8 cellular contexts compared by ENCODE assay signal in genomic region chr19:19138110-19138981, GRCh38. TPM values are rescaled to one million over a fixed set of nuclear protein-coding genes. Genes with fewer than 3 reads are reported as not detected.
DNase-seq lines count a peak whose midpoint lies in the region; ATAC-seq and TF ChIP-seq lines count a peak whose summit lies in the region.

Gene TMEM161A (minus strand): TSS chr19:19138478. CDS start chr19:19138428, 50 bp downstream.

- no peak for TF ChIP-seq CTCF in CD4-positive, alpha-beta T cell (IDR thresholded peaks at IDR 0.05)
- no peak for TF ChIP-seq CTCF in right lobe of liver (IDR thresholded peaks at IDR 0.05)

- DNase-seq in CD4-positive, alpha-beta T cell: peak; percentile 90 to 96 (median 94)
- DNase-seq in HK-2 (ENCODE audit: unreplicated experiment) (peak; percentile 98), NCI-H82 treated with DMSO at 0.1 percent for 48 hours (lab: John Stamatoyannopoulos, UW; ENCODE audit: unreplicated experiment) (peak; percentile 98), right lobe of liver (peak; percentile 96 to 99 (median 99))
- DNase-seq in activated CD4-positive, alpha-beta T cell treated with anti-CD3 and anti-CD28 coated beads, Interleukin-2, amount 50 U/mL, for 48 hours: peak; percentile 96 to 98
- peak; percentile 98 for DNase-seq in stimulated activated CD4-positive, alpha-beta T cell treated with anti-CD3 and anti-CD28 coated beads, Interleukin-4, amount 100 ng/mL, for 24 hours

- H3K4me1 Mint-ChIP-seq in CD4-positive, alpha-beta T cell (ENCODE audit: low read depth): peaks cover 28% of the 10 kb centered on the region

- H3K9me3 Mint-ChIP-seq in CD4-positive, alpha-beta T cell: no peaks in the 10 kb centered on the region

- H3K27me3 ChIP-seq in CD4-positive, alpha-beta T cell (ENCODE audit: control insufficient read depth, insufficient read depth, low read length): no peaks in the 10 kb centered on the region
- H3K27me3 ChIP-seq in duodenal mucosa (ENCODE audit: control insufficient read depth in 1 of 2, insufficient read depth in 2 of 2, low read length in 2 of 2) (no peaks in the 10 kb centered on the region), right lobe of liver (no peaks in the 10 kb centered on the region)

- TF ChIP-seq POLR2A in right lobe of liver (IDR thresholded peaks at IDR 0.05): peak; percentile 63

- 3% methylated on average over 33 of the region's 42 CpGs for WGBS in right lobe of liver (ENCODE audit: insufficient coverage, low coverage, low lambda C conversion rate, missing lambda C conversion rate)

- peak within 1 kb of the TSS; percentile 95 for H3K4me3 Mint-ChIP-seq in CD4-positive, alpha-beta T cell

- POLR2A ChIA-PET in CD4-positive, alpha-beta T cell (lab: Charles Lee): interaction anchor here (0.7 kb wide), 1 partner anchor 548 kb away, joined by 3 read pairs; no protein-coding TSS in a partner anchor

- no peaks in the 10 kb centered on the region for H3K9me3 ChIP-seq in CD4-positive, alpha-beta T cell (ENCODE audit: control insufficient read depth, low read length)
- no peaks in the 10 kb centered on the region for H3K9me3 ChIP-seq in duodenal mucosa (ENCODE audit: control insufficient read depth in 1 of 2, low read length in 2 of 2)
- no peaks in the 10 kb centered on the region for H3K9me3 ChIP-seq in right lobe of liver

- intact Hi-C loops in CD4-positive, alpha-beta T cell (cut with DNase I, micrococcal nuclease): loop anchor here (1.0 to 5.0 kb wide), 5 partner anchors 54 to 501 kb away; partner anchors contain the start of genes SLC25A42 (in 2 of the 2), ARMC6 (in 1 of the 2), BORCS8 (in 1 of the 2) and KLHL26 (in 1 of the 2)
- intact Hi-C loops in right lobe of liver (cut with DNase I): no loop called here

- H3K27me3 Mint-ChIP-seq in CD4-positive, alpha-beta T cell: no peaks in the 10 kb centered on the region

- H3K36me3 ChIP-seq in duodenal mucosa (ENCODE audit: control insufficient read depth in 1 of 2, insufficient read depth in 2 of 2, low read length in 2 of 2) (no peaks in the 10 kb centered on the region), right lobe of liver (no peaks in the 10 kb centered on the region)

- H3K9ac ChIP-seq in duodenal mucosa (ENCODE audit: low read depth in 1 of 2, low read length in 2 of 2): peak within 1 kb of the TSS; percentile 98 to 99

- ATAC-seq in CD4-positive, alpha-beta T cell (ENCODE audit: poor library complexity): peak; percentile 99
- peak; percentile 99 for ATAC-seq in GM19452 (IDR thresholded peaks at IDR 0.05; ENCODE audit: unreplicated experiment)
- ATAC-seq in right lobe of liver: peak; percentile 97 to 98 (median 98)

- H3K27ac Mint-ChIP-seq in CD4-positive, alpha-beta T cell: peak within 1 kb of the TSS; percentile 65

- CTCF ChIA-PET in CD4-positive, alpha-beta T cell (lab: Charles Lee): no interaction called here

- H3K4me3 ChIP-seq in duodenal mucosa (ENCODE audit: low read depth in 1 of 2, low read length in 2 of 2) (peak within 1 kb of the TSS; percentile 93 to 97), right lobe of liver (peak within 1 kb of the TSS; percentile 68 to 77 (median 70))

- H3K4me1 ChIP-seq in duodenal mucosa (ENCODE audit: control insufficient read depth in 1 of 2, insufficient read depth in 2 of 2, low read length in 2 of 2) (peaks cover 10 to 12% of the 10 kb centered on the region in 2 donors), right lobe of liver (peaks cover 0 to 14% (median 3%) of the 10 kb centered on the region in 4 donors)

- no peaks in the 10 kb centered on the region for H3K36me3 Mint-ChIP-seq in CD4-positive, alpha-beta T cell (ENCODE audit: low read depth)

- H3K27ac ChIP-seq in CD4-positive, alpha-beta T cell (ENCODE audit: low read depth, low read length): no peak within 1 kb of the TSS
- H3K27ac ChIP-seq in duodenal mucosa (ENCODE audit: low read depth, low read length): no peak within 1 kb of the TSS
- H3K27ac ChIP-seq in right lobe of liver: peak within 1 kb of the TSS; percentile 49 to 74 (median 71)

RNA-seq across cellular contexts. Expression of gene TMEM161A, which starts in this region (rescaled TPM):
- 10 to 100 TPM in 1 of 2 experiments, 1 to 10 TPM in 1; 8.2 to 10.9 TPM for total RNA-seq in CD4-positive, alpha-beta T cell
- total RNA-seq in right lobe of liver: 10 to 100 TPM; 20.2 to 29.4 (median 22.2) TPM

Comparison
In these comparisons a context has a peak if more than half of its experiments do, and no peak if none do; other contexts are left out.
1. H3K27ac ChIP-seq: peak in right lobe of liver (3 of 3); none in CD4-positive, alpha-beta T cell (single experiment) and duodenal mucosa (single experiment).
2. intact Hi-C loops: an anchor here in CD4-positive, alpha-beta T cell (1.0 to 5.0 kb wide); none called in right lobe of liver.
3. Peak in every context shown above with its lines, with median percentiles within 50 percentile points of each other: ATAC-seq and DNase-seq.